ENCODE assay signal across 2 cellular contexts in genomic region chr12:23631991-23632390, GRCh38.
TF ChIP-seq lines count a peak whose summit lies in the region.

No MANE protein-coding gene starts in this region.

TF ChIP-seq in IMR-90, 13 proteins besides CTCF, POLR2A, EP300 and RAD21:
- no peak for TF ChIP-seq NFE2L2 (IDR thresholded peaks at IDR 0.05; ENCODE audit: low read depth, low read length)
- no peak for TF ChIP-seq MXI1 (IDR thresholded peaks at IDR 0.05; ENCODE audit: borderline replicate concordance, low read depth, low read length)
- TF ChIP-seq MAFK (IDR thresholded peaks at IDR 0.05; ENCODE audit: low read depth, low read length): no peak
- no peak for TF ChIP-seq MAZ (IDR thresholded peaks at IDR 0.05; ENCODE audit: borderline replicate concordance, low read depth, low read length)
- no peak for TF ChIP-seq CEBPB (IDR thresholded peaks at IDR 0.05; ENCODE audit: low read depth, low read length)

TF ChIP-seq in endothelial cell of umbilical vein, 7 proteins besides CTCF, POLR2A, EP300 and RAD21:
- TF ChIP-seq EZH2 (IDR thresholded peaks at IDR 0.05; ENCODE audit: borderline replicate concordance, low read depth, low read length, severe bottlenecking) (no peak), GATA2 (IDR thresholded peaks at IDR 0.05; ENCODE audit: insufficient read depth, insufficient read length, low read depth, low read length) (no peak), JUN (IDR thresholded peaks at IDR 0.05; ENCODE audit: borderline replicate concordance, insufficient read depth, insufficient read length, low read depth) (no peak), FOS (IDR thresholded peaks at IDR 0.05; ENCODE audit: borderline replicate concordance, insufficient read depth, low read length) (no peak), MYC (IDR thresholded peaks at IDR 0.05; ENCODE audit: low read depth, low read length) (no peak), POLR2AphosphoS5 (IDR thresholded peaks at IDR 0.05; ENCODE audit: insufficient read depth, low read depth, low read length) (no peak), MAX (IDR thresholded peaks at IDR 0.05; ENCODE audit: insufficient read depth, insufficient read length) (no peak)
